ENCODE assay signal across 8 cellular contexts in the genomic region with DNA sequence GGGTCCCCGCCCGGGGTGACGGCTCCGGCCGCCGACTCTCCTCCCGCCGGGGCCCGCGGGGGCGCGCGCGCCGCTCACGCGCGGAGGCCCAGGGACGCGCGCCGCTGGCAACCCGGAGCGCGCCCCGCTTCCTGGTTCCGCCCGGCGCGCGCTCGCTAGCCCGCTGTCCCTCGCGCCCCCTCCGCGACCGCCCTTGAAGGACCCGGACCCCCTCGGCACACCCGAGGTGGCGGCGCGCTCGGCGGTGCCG. TPM values are rescaled to one million over a fixed set of nuclear protein-coding genes. Genes with fewer than 3 reads are reported as not detected.
DNase-seq lines count a peak whose midpoint lies in the region; ATAC-seq and TF ChIP-seq lines count a peak whose summit lies in the region.

Gene STAT5B (minus strand): TSS at position 33 of the 250 bp plus-strand sequence. CDS start 44,264 bp downstream, outside the sequence.

- H3K4me1 ChIP-seq in thyroid gland, result peaks cover 4 to 15% of the 10 kb centered on the region in 2 donors

- DNase-seq in ACHN (peak; percentile 69), RPMI8226 (peak; percentile 77), activated gamma-delta T cell (lab: John Stamatoyannopoulos, UW) (peak; percentile 56), fibroblast of villous mesenchyme (ENCODE audit: low read depth) (peak; percentile 54), thyroid gland (peak; percentile 59 to 67)

- no peaks in the 10 kb centered on the region for H3K9me3 ChIP-seq in thyroid gland

- H3K36me3 ChIP-seq in thyroid gland, result no peaks in the 10 kb centered on the region

- H3K27me3 Mint-ChIP-seq in nephron (ENCODE audit: low read depth), result no peaks in the 10 kb centered on the region

- TF ChIP-seq POLR2A in thyroid gland (IDR thresholded peaks at IDR 0.05), result peak in 1 of 2 donors; percentile 78

- WGBS in thyroid gland, 2 donors, result no CpG with 5 or more reads among the region's 47 CpGs

- H3K4me3 ChIP-seq in fibroblast of villous mesenchyme (ENCODE audit: low read depth, low read length) (peak within 1 kb of the TSS; percentile 82), thyroid gland (replicated peaks in 1 of 3) (peak within 1 kb of the TSS; percentile 21 to 81 (median 50))

- peak; percentile 74 for ATAC-seq in GM18511 (IDR thresholded peaks at IDR 0.05; ENCODE audit: unreplicated experiment)
- peak; percentile 57 for ATAC-seq in HG03342 (IDR thresholded peaks at IDR 0.05; ENCODE audit: unreplicated experiment)

- H3K27me3 ChIP-seq in thyroid gland, result no peaks in the 10 kb centered on the region

- no peaks in the 10 kb centered on the region for H3K9me3 Mint-ChIP-seq in nephron

- peak within 1 kb of the TSS; percentile 92 to 94 (median 94) for H3K4me3 Mint-ChIP-seq in nephron

- no peak for TF ChIP-seq CTCF in fibroblast of villous mesenchyme (IDR thresholded peaks at IDR 0.05; ENCODE audit: insufficient read depth, low read depth, low read length)
- no peak for TF ChIP-seq CTCF in nephron (IDR thresholded peaks at IDR 0.05; ENCODE audit: unreplicated experiment in 3 of 3)
- TF ChIP-seq CTCF in thyroid gland (IDR thresholded peaks at IDR 0.05), result no peak

- H3K27ac ChIP-seq in thyroid gland, result peak within 1 kb of the TSS; percentile 47 to 85 (median 54)

- no peaks in the 10 kb centered on the region for H3K36me3 Mint-ChIP-seq in nephron (ENCODE audit: low read depth)

- peaks cover 34% of the 10 kb centered on the region for H3K4me1 Mint-ChIP-seq in nephron

- peak within 1 kb of the TSS; percentile 87 to 95 (median 94) for H3K27ac Mint-ChIP-seq in nephron

- in situ Hi-C loops in ACHN (cut with HindIII; ENCODE audit: low pct_ligation_motif_present, low pct_unique_long_range_greater_than_20kb, low sequenced_read_pairs), result no loop called here

- intact Hi-C loops in thyroid gland (cut with DNase I), result no loop called here

RNA-seq across cellular contexts. Expression of gene STAT5B, which starts in this region (rescaled TPM):
- total RNA-seq in fibroblast of villous mesenchyme (33.5 and 38.4 TPM in 2 replicates), thyroid gland (10 to 100 TPM; 57.6 to 72.6 (median 63.3) TPM)

Comparison
In these comparisons a context has a peak if more than half of its experiments do, and no peak if none do; other contexts are left out.
1. Peak in every context shown above with its lines: DNase-seq, ATAC-seq, H3K4me3 ChIP-seq and H3K27ac ChIP-seq.